ENCODE assay signal across 18 cellular contexts in genomic region chr16:85089485-85089884, GRCh38. TPM values are rescaled to one million over a fixed set of nuclear protein-coding genes. Genes with fewer than 3 reads are reported as not detected.
DNase-seq lines count a peak whose midpoint lies in the region; ATAC-seq and TF ChIP-seq lines count a peak whose summit lies in the region.
"Had no signal": no experiment of that assay in that cellular context is flagged by ENCODE, and none has a peak within 500 bp of the region (broad histone marks: within the 10 kb centered on the region; RNA-seq: fewer than 3 reads in every experiment).

No MANE protein-coding gene starts in this region.

- peak; percentile 38 for DNase-seq in SK-N-SH
- peak; percentile 5 for DNase-seq in brain microvascular endothelial cell
- peak; percentile 12 for DNase-seq in iris pigment epithelial cell (ENCODE audit: low read depth)
- no peak for DNase-seq in stimulated activated effector memory CD8-positive, alpha-beta T cell treated with anti-CD3 and anti-CD28 coated beads, Interleukin-12 subunit alpha, Interleukin-12 subunit beta, amount 100 ng/mL, for 72 hours (ENCODE audit: low spot score in 2 of 2)
- DNase-seq in NK-92 (lab: John Stamatoyannopoulos, UW; ENCODE audit: unreplicated experiment): no peak
- no peak for DNase-seq in stimulated activated CD4-positive, alpha-beta T cell treated with anti-CD3 and anti-CD28 coated beads, Interleukin-4, amount 100 ng/mL, for 1 hour
- DNase-seq in RPMI8226: no peak
- DNase-seq: activated CD4-positive, alpha-beta T cell treated with anti-CD3 and anti-CD28 coated beads, Interleukin-2, amount 50 U/mL, for 1 hour; activated CD8-positive, alpha-beta memory T cell treated with anti-CD3 and anti-CD28 coated beads, Interleukin-2, amount 50 U/mL, for 48 hours; cortex of kidney; MG63; naive B cell; NCI-H1694; NCI-H2227 treated with DMSO at 0.1 percent for 48 hours; stimulated activated CD8-positive, alpha-beta memory T cell treated with anti-CD3 and anti-CD28 coated beads, Interleukin-4, amount 100 ng/mL, for 48 hours had no signal

- no peaks in the 10 kb centered on the region for H3K36me3 Mint-ChIP-seq in stimulated activated effector memory CD8-positive, alpha-beta T cell treated with anti-CD3 and anti-CD28 coated beads, Interleukin-12 subunit alpha, Interleukin-12 subunit beta, amount 100 ng/mL, for 72 hours
- H3K36me3 Mint-ChIP-seq: naive B cell had no signal

- no peak overlapping the region for H3K4me3 Mint-ChIP-seq in stimulated activated effector memory CD8-positive, alpha-beta T cell treated with anti-CD3 and anti-CD28 coated beads, Interleukin-12 subunit alpha, Interleukin-12 subunit beta, amount 100 ng/mL, for 72 hours
- H3K4me3 Mint-ChIP-seq: naive B cell had no signal

- H3K4me1 ChIP-seq in SK-N-SH (ENCODE audit: control insufficient read depth in 1 of 2, insufficient read depth in 2 of 2, low read depth in 1 of 2, low read length in 1 of 2): peaks cover 0 to 11% of the 10 kb centered on the region in 2 experiments; a peak in 1 of 4 replicates

- no peaks in the 10 kb centered on the region for H3K9me3 ChIP-seq in SK-N-SH
- H3K9me3 ChIP-seq: MG63 had no signal

- H3K27ac ChIP-seq in SK-N-SH (ENCODE audit: low read depth in 2 of 2, low read length in 1 of 2) (no peak overlapping the region), brain microvascular endothelial cell (no peak overlapping the region)
- H3K27ac ChIP-seq: 22Rv1, skin epidermis had no signal

- no peak for ATAC-seq in SK-N-SH treated with all-trans-retinoic acid at 6 μM for 48 hours
- ATAC-seq in stimulated activated effector memory CD8-positive, alpha-beta T cell treated with anti-CD3 and anti-CD28 coated beads, Interleukin-12 subunit alpha, Interleukin-12 subunit beta, amount 100 ng/mL, for 72 hours: no peak

- no peak overlapping the region for H3K9ac ChIP-seq in SK-N-SH

- H3K9me3 Mint-ChIP-seq in stimulated activated effector memory CD8-positive, alpha-beta T cell treated with anti-CD3 and anti-CD28 coated beads, Interleukin-12 subunit alpha, Interleukin-12 subunit beta, amount 100 ng/mL, for 72 hours: no peaks in the 10 kb centered on the region
- H3K9me3 Mint-ChIP-seq: naive B cell had no signal

- no peaks in the 10 kb centered on the region for H3K79me2 ChIP-seq in SK-N-SH (ENCODE audit: insufficient read depth)

- peaks cover 9% of the 10 kb centered on the region for H3K4me1 Mint-ChIP-seq in stimulated activated effector memory CD8-positive, alpha-beta T cell treated with anti-CD3 and anti-CD28 coated beads, Interleukin-12 subunit alpha, Interleukin-12 subunit beta, amount 100 ng/mL, for 72 hours

- CTCF ChIA-PET in SK-N-SH (lab: Yijun Ruan, JAX): no interaction called here

- no peaks in the 10 kb centered on the region for H4K20me1 ChIP-seq in SK-N-SH (ENCODE audit: insufficient read depth)

- H3K27me3 ChIP-seq in SK-N-SH (ENCODE audit: insufficient read depth): no peaks in the 10 kb centered on the region
- H3K27me3 ChIP-seq in brain microvascular endothelial cell (replicated peaks): peaks cover 4% of the 10 kb centered on the region
- H3K27me3 ChIP-seq: MG63 had no signal

- in situ Hi-C loops in brain microvascular endothelial cell (cut with HindIII; ENCODE audit: low pct_ligation_motif_present, low sequenced_read_pairs): no loop called here

- WGBS in SK-N-SH (ENCODE audit: low lambda C conversion rate): 84% methylated on average over 12 of the region's 16 CpGs

- no peak overlapping the region for H3K4me2 ChIP-seq in SK-N-SH

- no peaks in the 10 kb centered on the region for H3K9me2 ChIP-seq in SK-N-SH

- no peak overlapping the region for H2AFZ ChIP-seq in SK-N-SH (ENCODE audit: low read depth)

- TF ChIP-seq CTCF in SK-N-SH (IDR thresholded peaks at IDR 0.05) (no peak), brain microvascular endothelial cell (IDR thresholded peaks at IDR 0.05; ENCODE audit: low read depth, low read length, missing control alignments) (no peak)

- POLR2A ChIA-PET in SK-N-SH (lab: Yijun Ruan, JAX): no interaction called here

- H3K4me3 ChIP-seq in SK-N-SH (ENCODE audit: low read depth in 2 of 2, low read length in 1 of 2) (no peak overlapping the region), brain microvascular endothelial cell (ENCODE audit: low read depth, low read length) (no peak overlapping the region)
- H3K4me3 ChIP-seq: MG63, skin epidermis had no signal

- H3K36me3 ChIP-seq in SK-N-SH (replicated peaks in 1 of 2; ENCODE audit: control insufficient read depth in 1 of 2, insufficient read depth in 2 of 2, low read length in 1 of 2): no peaks in the 10 kb centered on the region
- H3K36me3 ChIP-seq in brain microvascular endothelial cell (replicated peaks): no peaks in the 10 kb centered on the region
- H3K36me3 ChIP-seq: MG63 had no signal

- peak overlapping the region; percentile 23 for H3K27ac Mint-ChIP-seq in stimulated activated effector memory CD8-positive, alpha-beta T cell treated with anti-CD3 and anti-CD28 coated beads, Interleukin-12 subunit alpha, Interleukin-12 subunit beta, amount 100 ng/mL, for 72 hours
- H3K27ac Mint-ChIP-seq: naive B cell had no signal

- no peaks in the 10 kb centered on the region for H3F3A ChIP-seq in SK-N-SH (replicated peaks; ENCODE audit: insufficient read depth)

- TF ChIP-seq EP300 in SK-N-SH (IDR thresholded peaks at IDR 0.05; ENCODE audit: borderline replicate concordance in 1 of 2, low read depth in 1 of 2, low read length in 1 of 2): no peak

- no peak for TF ChIP-seq RAD21 in SK-N-SH (IDR thresholded peaks at IDR 0.05; ENCODE audit: low read length)

TF ChIP-seq in SK-N-SH, 30 proteins besides CTCF, POLR2A, EP300 and RAD21 (continues in another document):
- TF ChIP-seq, protein P1, sequence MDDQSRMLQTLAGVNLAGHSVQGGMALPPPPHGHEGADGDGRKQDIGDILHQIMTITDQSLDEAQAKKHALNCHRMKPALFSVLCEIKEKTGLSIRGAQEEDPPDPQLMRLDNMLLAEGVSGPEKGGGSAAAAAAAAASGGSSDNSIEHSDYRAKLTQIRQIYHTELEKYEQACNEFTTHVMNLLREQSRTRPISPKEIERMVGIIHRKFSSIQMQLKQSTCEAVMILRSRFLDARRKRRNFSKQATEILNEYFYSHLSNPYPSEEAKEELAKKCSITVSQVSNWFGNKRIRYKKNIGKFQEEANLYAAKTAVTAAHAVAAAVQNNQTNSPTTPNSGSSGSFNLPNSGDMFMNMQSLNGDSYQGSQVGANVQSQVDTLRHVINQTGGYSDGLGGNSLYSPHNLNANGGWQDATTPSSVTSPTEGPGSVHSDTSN (IDR thresholded peaks at IDR 0.05): no peak
- no peak for TF ChIP-seq SIN3A (IDR thresholded peaks at IDR 0.05; ENCODE audit: borderline replicate concordance, low read depth, low read length)
- TF ChIP-seq MXI1 (IDR thresholded peaks at IDR 0.05; ENCODE audit: low read depth, low read length): no peak
- TF ChIP-seq, protein P2, sequence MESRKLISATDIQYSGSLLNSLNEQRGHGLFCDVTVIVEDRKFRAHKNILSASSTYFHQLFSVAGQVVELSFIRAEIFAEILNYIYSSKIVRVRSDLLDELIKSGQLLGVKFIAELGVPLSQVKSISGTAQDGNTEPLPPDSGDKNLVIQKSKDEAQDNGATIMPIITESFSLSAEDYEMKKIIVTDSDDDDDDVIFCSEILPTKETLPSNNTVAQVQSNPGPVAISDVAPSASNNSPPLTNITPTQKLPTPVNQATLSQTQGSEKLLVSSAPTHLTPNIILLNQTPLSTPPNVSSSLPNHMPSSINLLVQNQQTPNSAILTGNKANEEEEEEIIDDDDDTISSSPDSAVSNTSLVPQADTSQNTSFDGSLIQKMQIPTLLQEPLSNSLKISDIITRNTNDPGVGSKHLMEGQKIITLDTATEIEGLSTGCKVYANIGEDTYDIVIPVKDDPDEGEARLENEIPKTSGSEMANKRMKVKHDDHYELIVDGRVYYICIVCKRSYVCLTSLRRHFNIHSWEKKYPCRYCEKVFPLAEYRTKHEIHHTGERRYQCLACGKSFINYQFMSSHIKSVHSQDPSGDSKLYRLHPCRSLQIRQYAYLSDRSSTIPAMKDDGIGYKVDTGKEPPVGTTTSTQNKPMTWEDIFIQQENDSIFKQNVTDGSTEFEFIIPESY (IDR thresholded peaks at IDR 0.05; ENCODE audit: borderline replicate concordance, low read depth): no peak

TF ChIP-seq in SK-N-SH treated with all-trans-retinoic acid at 6 μM for 48 hours, 23 proteins besides CTCF, POLR2A, EP300 and RAD21 (continues in another document):
- TF ChIP-seq ZNF8 (CRISPR knock-in tag; IDR thresholded peaks at IDR 0.05) (no peak), ZNF70 (CRISPR knock-in tag; IDR thresholded peaks at IDR 0.05) (no peak), RARB (CRISPR knock-in tag; IDR thresholded peaks at IDR 0.05) (no peak), ZC3H10 (CRISPR knock-in tag; IDR thresholded peaks at IDR 0.05) (no peak), ISL1 (CRISPR knock-in tag; IDR thresholded peaks at IDR 0.05) (no peak), TCF4 (CRISPR knock-in tag; IDR thresholded peaks at IDR 0.05; ENCODE audit: borderline replicate concordance) (no peak), ZFP30 (CRISPR knock-in tag; IDR thresholded peaks at IDR 0.05) (no peak), OSR1 (CRISPR knock-in tag; IDR thresholded peaks at IDR 0.05) (no peak)
- TF ChIP-seq, protein P3, sequence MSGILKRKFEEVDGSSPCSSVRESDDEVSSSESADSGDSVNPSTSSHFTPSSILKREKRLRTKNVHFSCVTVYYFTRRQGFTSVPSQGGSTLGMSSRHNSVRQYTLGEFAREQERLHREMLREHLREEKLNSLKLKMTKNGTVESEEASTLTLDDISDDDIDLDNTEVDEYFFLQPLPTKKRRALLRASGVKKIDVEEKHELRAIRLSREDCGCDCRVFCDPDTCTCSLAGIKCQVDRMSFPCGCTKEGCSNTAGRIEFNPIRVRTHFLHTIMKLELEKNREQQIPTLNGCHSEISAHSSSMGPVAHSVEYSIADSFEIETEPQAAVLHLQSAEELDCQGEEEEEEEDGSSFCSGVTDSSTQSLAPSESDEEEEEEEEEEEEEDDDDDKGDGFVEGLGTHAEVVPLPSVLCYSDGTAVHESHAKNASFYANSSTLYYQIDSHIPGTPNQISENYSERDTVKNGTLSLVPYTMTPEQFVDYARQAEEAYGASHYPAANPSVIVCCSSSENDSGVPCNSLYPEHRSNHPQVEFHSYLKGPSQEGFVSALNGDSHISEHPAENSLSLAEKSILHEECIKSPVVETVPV (CRISPR knock-in tag; IDR thresholded peaks at IDR 0.05): no peak

RNA-seq across cellular contexts. Expression of gene CIBAR2, which starts 22.8 kb away (rescaled TPM):
- polyA plus RNA-seq in SK-N-SH (2012; rRNA removed): 0.15 and 0.24 TPM in 2 replicates
- polyA plus RNA-seq in SK-N-SH (2012; cell fraction: cytosol; rRNA removed): 0.17 and 0.23 TPM in 2 replicates
- polyA plus RNA-seq in SK-N-SH (2012; cell fraction: nucleus; rRNA removed): 0.39 and 0.51 TPM in 2 replicates

Comparison
In these comparisons a context has a peak if more than half of its experiments do, and no peak if none do; other contexts are left out.
1. DNase-seq: peak in SK-N-SH (single experiment), brain microvascular endothelial cell (single experiment) and iris pigment epithelial cell (single experiment); none in stimulated activated effector memory CD8-positive, alpha-beta T cell treated with anti-CD3 and anti-CD28 coated beads, Interleukin-12 subunit alpha, Interleukin-12 subunit beta, amount 100 ng/mL, for 72 hours (0 of 2), NK-92 (single experiment), stimulated activated CD4-positive, alpha-beta T cell treated with anti-CD3 and anti-CD28 coated beads, Interleukin-4, amount 100 ng/mL, for 1 hour (single experiment) and RPMI8226 (single experiment).